In genomic region chr3:14150078-14150477, GRCh38 we compare ENCODE assay signal across 1 cellular context.
TF ChIP-seq lines count a peak whose summit lies in the region.

No MANE protein-coding gene starts in this region.

TF ChIP-seq in GM23338, 12 proteins besides CTCF, POLR2A, EP300 and RAD21:
- no peak for TF ChIP-seq JUNB (IDR thresholded peaks at IDR 0.05; ENCODE audit: unreplicated experiment)
- no peak for TF ChIP-seq ZNF114 (CRISPR knock-in tag; IDR thresholded peaks at IDR 0.05)
- TF ChIP-seq ZNF462 (CRISPR knock-in tag; IDR thresholded peaks at IDR 0.05): no peak
- TF ChIP-seq EZH2phosphoT487 (IDR thresholded peaks at IDR 0.05; ENCODE audit: unreplicated experiment): no peak
- TF ChIP-seq ZNF331 (CRISPR knock-in tag; IDR thresholded peaks at IDR 0.05; ENCODE audit: low read depth): no peak
- TF ChIP-seq, protein P1, sequence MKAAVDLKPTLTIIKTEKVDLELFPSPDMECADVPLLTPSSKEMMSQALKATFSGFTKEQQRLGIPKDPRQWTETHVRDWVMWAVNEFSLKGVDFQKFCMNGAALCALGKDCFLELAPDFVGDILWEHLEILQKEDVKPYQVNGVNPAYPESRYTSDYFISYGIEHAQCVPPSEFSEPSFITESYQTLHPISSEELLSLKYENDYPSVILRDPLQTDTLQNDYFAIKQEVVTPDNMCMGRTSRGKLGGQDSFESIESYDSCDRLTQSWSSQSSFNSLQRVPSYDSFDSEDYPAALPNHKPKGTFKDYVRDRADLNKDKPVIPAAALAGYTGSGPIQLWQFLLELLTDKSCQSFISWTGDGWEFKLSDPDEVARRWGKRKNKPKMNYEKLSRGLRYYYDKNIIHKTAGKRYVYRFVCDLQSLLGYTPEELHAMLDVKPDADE (IDR thresholded peaks at IDR 0.05): no peak
- no peak for TF ChIP-seq STAT1 (IDR thresholded peaks at IDR 0.05; ENCODE audit: unreplicated experiment)
- no peak for TF ChIP-seq POLR2AphosphoS5 (IDR thresholded peaks at IDR 0.05; ENCODE audit: low read depth)
- no peak for TF ChIP-seq NANOG (IDR thresholded peaks at IDR 0.05; ENCODE audit: borderline replicate concordance)
- TF ChIP-seq CREB1 (CRISPR knock-in tag; IDR thresholded peaks at IDR 0.05; ENCODE audit: low read depth): no peak
